In the genomic region with DNA sequence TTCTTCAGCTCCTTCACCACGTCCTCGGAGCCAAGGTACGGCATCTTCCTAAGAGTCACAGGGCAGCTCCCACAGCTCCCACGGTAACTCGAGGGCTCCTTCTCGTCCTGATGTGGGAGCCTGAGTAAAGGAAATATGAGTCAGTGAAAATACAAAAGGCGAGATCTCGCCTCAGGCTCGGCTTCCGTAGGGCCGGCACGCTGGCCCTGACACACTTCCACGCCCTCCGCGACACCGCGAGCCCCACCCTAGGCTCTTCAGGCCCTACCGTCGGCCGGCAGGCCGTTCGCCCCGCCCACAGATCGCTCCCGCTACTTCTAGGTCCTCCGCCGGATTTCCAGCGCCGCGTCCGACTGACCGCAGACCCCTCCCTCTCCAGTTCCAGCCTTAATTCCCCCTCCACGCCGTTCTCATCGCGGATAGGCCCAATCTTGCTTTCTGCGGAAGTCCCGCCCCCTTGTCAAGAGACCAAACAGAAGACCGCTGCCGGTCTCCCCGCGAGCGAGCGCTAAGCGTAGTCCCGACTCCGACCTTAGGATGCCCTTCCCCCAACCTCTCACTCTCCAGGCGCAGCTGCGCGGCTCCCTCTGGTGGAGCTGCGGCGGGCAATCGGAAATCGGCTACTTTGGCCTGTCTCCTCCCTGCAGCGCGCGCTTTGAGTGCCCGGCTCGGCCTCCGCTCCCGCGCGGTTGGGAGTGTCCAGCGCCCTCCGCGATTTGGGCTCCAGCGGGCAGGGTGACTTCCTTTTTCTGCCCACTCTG, we compare ENCODE assay signal across 8 cellular contexts. TPM values are rescaled to one million over a fixed set of nuclear protein-coding genes. Genes with fewer than 3 reads are reported as not detected.
A peak's percentile ranks its signal among the peaks of the same experiment; 100 is the strongest.
DNase-seq lines count a peak whose midpoint lies in the region; ATAC-seq, FAIRE-seq and TF ChIP-seq lines count a peak whose summit lies in the region.

A gene (minus strand): TSS at position 126 of the 761 bp plus-strand sequence. CDS start 82 bp downstream, at position 44.
A gene (plus strand): TSS at position 653 of the 761 bp plus-strand sequence. CDS start 261 bp downstream, outside the sequence.

- H3K79me2 ChIP-seq in H1 (ENCODE audit: control insufficient read depth in 1 of 2, insufficient read depth in 2 of 2, low read length in 2 of 2) (peaks cover 0 to 2% of the 10 kb centered on the region in 2 experiments; a peak in 1 of 4 replicates), mesendoderm (ENCODE audit: control insufficient read depth, insufficient read depth, low read length) (peaks cover 2% of the 10 kb centered on the region)

- CTCF ChIA-PET in Calu3 (lab: Charles Lee), result interaction anchor here (1.2 to 2.5 kb wide), 2 partner anchors 18 to 26 kb away, joined by 4 to 15 read pairs; a partner anchor contains a TSS
- CTCF ChIA-PET in H1 (lab: Charles Lee; ENCODE audit: partially characterized antibody), result interaction anchor here (0.7 to 3.7 kb wide), 7 partner anchors 11 to 515 kb away, joined by 3 to 20 read pairs (median 4); a partner anchor contains a TSS

- no peaks in the 10 kb centered on the region for H3K9me3 Mint-ChIP-seq in Calu3 (ENCODE audit: low read depth, unreplicated experiment)

- H3K23me2 ChIP-seq in H1 (ENCODE audit: low read depth, low read length), result peaks cover 7% of the 10 kb centered on the region

- H3K4me3 ChIP-seq in H1 (ENCODE audit: extremely low read depth in 1 of 4, insufficient read depth in 2 of 4, low read depth in 3 of 4, low read length in 4 of 4) (peak within 1 kb of the TSS; percentile 73 to 99 (median 92)), mesendoderm (ENCODE audit: low read length) (peak within 1 kb of the TSS; percentile 98)

- TF ChIP-seq EP300 in H1 (IDR thresholded peaks at IDR 0.05; ENCODE audit: borderline replicate concordance in 1 of 2, low read depth in 2 of 2, low read length in 2 of 2), result peak in 1 of 2 experiments; percentile 83; a peak in 1 of 3 replicates

- no peaks in the 10 kb centered on the region for H3K27me3 ChIP-seq in H1 (replicated peaks in 1 of 4; ENCODE audit: control insufficient read depth in 3 of 4, extremely low read depth in 1 of 4, insufficient read depth in 3 of 4, low read length in 3 of 4)
- no peaks in the 10 kb centered on the region for H3K27me3 ChIP-seq in mesendoderm (ENCODE audit: insufficient read depth, low read length, poor library complexity)

- peak within 1 kb of the TSS; percentile 96 for H2AFZ ChIP-seq in H1 (ENCODE audit: low read length)

- peak within 1 kb of the TSS; percentile 23; the same call in 1 of the 2 replicates for H2BK20ac ChIP-seq in H1 (ENCODE audit: low read length)

- peak within 1 kb of the TSS; percentile 86 for H3K4me3 Mint-ChIP-seq in Calu3 (ENCODE audit: low read depth, unreplicated experiment)

- no peaks in the 10 kb centered on the region for H3K9me3 ChIP-seq in H1 (ENCODE audit: insufficient read depth in 2 of 2, low read depth in 1 of 2, low read length in 1 of 2)

- no peaks in the 10 kb centered on the region for H3K4me1 Mint-ChIP-seq in Calu3 (ENCODE audit: low read depth, unreplicated experiment)

- H4K5ac ChIP-seq in H1 (ENCODE audit: insufficient read length, low read depth, low read length) (peak within 1 kb of the TSS; percentile 79), mesendoderm (ENCODE audit: low read length) (no peak within 1 kb of the TSS)

- H2BK120ac ChIP-seq in H1 (replicated peaks; ENCODE audit: low read depth, low read length), result no peak within 1 kb of the TSS
- no peak within 1 kb of the TSS for H2BK120ac ChIP-seq in mesendoderm (ENCODE audit: low read depth, low read length)

- H4K20me1 ChIP-seq in H1 (replicated peaks in 1 of 2; ENCODE audit: control insufficient read depth in 1 of 2, insufficient read depth in 2 of 2, low read length in 2 of 2), result no peaks in the 10 kb centered on the region

- peak within 1 kb of the TSS in 3 of 4 experiments; percentile 65 to 72 (median 70); a peak in 6 of 7 replicates for H3K9ac ChIP-seq in H1 (replicated peaks in 1 of 4; ENCODE audit: extremely low read depth in 1 of 4, low read depth in 3 of 4, low read length in 3 of 4)
- peak within 1 kb of the TSS; percentile 98 for H3K9ac ChIP-seq in mesendoderm (ENCODE audit: low read length)

- H4K8ac ChIP-seq in H1 (ENCODE audit: extremely low read depth, insufficient read depth, low read length), result peak within 1 kb of the TSS; percentile 63; the same call in 1 of the 2 replicates
- H4K8ac ChIP-seq in mesendoderm (ENCODE audit: low read depth, low read length), result no peak within 1 kb of the TSS

- DNase-seq in Calu3 (peak; percentile 96), HUDEP-2 (lab: John Stamatoyannopoulos, UW; ENCODE audit: unreplicated experiment in 76 of 76) (peak; percentile 63 to 100 (median 98)), NOMO-1 treated with dmso at 0.1 percent for 144 hours (lab: John Stamatoyannopoulos, UW; ENCODE audit: unreplicated experiment) (peak; percentile 100), H1 (ENCODE audit: low read depth in 1 of 2, low spot score in 2 of 2) (peak; percentile 94 to 99), mesendoderm (peak; percentile 100)
- DNase-seq in activated CD8-positive, alpha-beta memory T cell treated with anti-CD3 and anti-CD28 coated beads for 48 hours (ENCODE audit: low read depth in 2 of 3, low spot score in 2 of 3), result peak; percentile 84 to 97 (median 91)
- DNase-seq in stimulated activated CD8-positive, alpha-beta memory T cell treated with anti-CD3 and anti-CD28 coated beads, Interleukin-15, amount 100 ng/mL, for 1 hour (ENCODE audit: low read depth), result peak; percentile 93

- H2AK5ac ChIP-seq in H1 (ENCODE audit: low read depth, low read length) (no peak within 1 kb of the TSS), mesendoderm (ENCODE audit: low read length) (no peak within 1 kb of the TSS)

- peaks cover 0 to 20% (median 6%) of the 10 kb centered on the region in 4 experiments; a peak in 6 of 8 replicates for H3K36me3 ChIP-seq in H1 (ENCODE audit: control insufficient read depth in 2 of 4, insufficient read depth in 4 of 4, low read length in 3 of 4)
- H3K36me3 ChIP-seq in mesendoderm (ENCODE audit: control insufficient read depth, insufficient read depth, low read length), result peaks cover 2% of the 10 kb centered on the region

- H2BK15ac ChIP-seq in H1 (ENCODE audit: low read length), result no peak within 1 kb of the TSS; the same call in 1 of the 2 replicates
- H2BK15ac ChIP-seq in mesendoderm (replicated peaks; ENCODE audit: low read depth), result no peak within 1 kb of the TSS

- H2BK5ac ChIP-seq in H1 (ENCODE audit: low read depth, low read length), result peak within 1 kb of the TSS; percentile 84
- peak within 1 kb of the TSS; percentile 73 for H2BK5ac ChIP-seq in mesendoderm (ENCODE audit: low read length)

- peak within 1 kb of the TSS; percentile 93; the same call in 1 of the 2 replicates for H3K18ac ChIP-seq in H1 (ENCODE audit: extremely low read depth, low read length)
- peak within 1 kb of the TSS; percentile 64 for H3K18ac ChIP-seq in mesendoderm (ENCODE audit: low read length)

- peak within 1 kb of the TSS; percentile 36 for H3K56ac ChIP-seq in H1 (replicated peaks; ENCODE audit: insufficient read length, low read depth, low read length)
- H3K56ac ChIP-seq in mesendoderm (ENCODE audit: low read length), result peak within 1 kb of the TSS; percentile 92

- TF ChIP-seq RAD21 in H1 (IDR thresholded peaks at IDR 0.05 in 1 of 2, conservative IDR thresholded peaks at IDR 0.05 in 1 of 2; ENCODE audit: low read depth in 2 of 2, low read length in 2 of 2), result peak; percentile 45 to 55; a peak in 3 of 4 replicates

- intact Hi-C loops in Calu3 (cut with micrococcal nuclease; ENCODE audit: unreplicated experiment), result loop anchor here (1.0 kb wide), 2 partner anchors 24 to 70 kb away; a partner anchor contains a TSS

- peak within 1 kb of the TSS; percentile 85 for H3K27ac Mint-ChIP-seq in Calu3 (ENCODE audit: unreplicated experiment)

- peak within 1 kb of the TSS; percentile 40; the same call in 1 of the 2 replicates for H3K27ac ChIP-seq in H1 (ENCODE audit: low read depth, low read length)
- peak within 1 kb of the TSS; percentile 65 for H3K27ac ChIP-seq in mesendoderm (ENCODE audit: low read depth, low read length)

- H3K27me3 Mint-ChIP-seq in Calu3 (ENCODE audit: unreplicated experiment), result no peaks in the 10 kb centered on the region

- TF ChIP-seq CTCF in Calu3 (IDR thresholded peaks at IDR 0.05; ENCODE audit: unreplicated experiment) (peak; percentile 58), H1 (IDR thresholded peaks at IDR 0.05; ENCODE audit: control extremely low read depth in 1 of 3, insufficient read depth in 1 of 3, low read depth in 1 of 3, low read length in 3 of 3) (peak; percentile 32 to 47 (median 39); a peak in 2 of 4 replicates)

- POLR2A ChIA-PET in H1 (lab: Charles Lee; ENCODE audit: partially characterized antibody), result interaction anchor here (0.9 to 3.8 kb wide), 12 partner anchors 9 to 146 kb away, joined by 3 to 66 read pairs (median 4); a partner anchor contains a TSS

- H4K91ac ChIP-seq in H1 (replicated peaks; ENCODE audit: insufficient read length, low read length), result peak within 1 kb of the TSS; percentile 69

- peak; percentile 88 for ATAC-seq in GM21381 (IDR thresholded peaks at IDR 0.05; ENCODE audit: unreplicated experiment)

- H3K14ac ChIP-seq in H1 (ENCODE audit: insufficient read length), result no peak within 1 kb of the TSS

- BruUV-seq in Calu3 (replicated peaks; lab: Mats Ljungman, UMichigan), result no TSS peak

- H3K4me2 ChIP-seq in H1 (ENCODE audit: insufficient read depth in 1 of 2, low read depth in 2 of 2, low read length in 2 of 2), result peak within 1 kb of the TSS; percentile 94 to 99
- peak within 1 kb of the TSS; percentile 87 for H3K4me2 ChIP-seq in mesendoderm (ENCODE audit: low read length)

- TF ChIP-seq POLR2A in H1 (IDR thresholded peaks at IDR 0.05; ENCODE audit: control extremely low read depth in 1 of 2, low read depth in 2 of 2, low read length in 2 of 2), result peak in 1 of 2 experiments; percentile 31; a peak in 1 of 3 replicates

- H3K4me1 ChIP-seq in H1 (replicated peaks in 1 of 4; ENCODE audit: control insufficient read depth in 3 of 4, insufficient read depth in 4 of 4, low read length in 3 of 4) (peaks cover 0 to 3% (median under 1%) of the 10 kb centered on the region in 4 experiments; a peak in 5 of 7 replicates), mesendoderm (ENCODE audit: control insufficient read depth, low read depth, low read length) (peaks cover 2% of the 10 kb centered on the region)

- H2BK12ac ChIP-seq in H1 (ENCODE audit: low read depth, low read length), result peak within 1 kb of the TSS; percentile 83

- no peak for FAIRE-seq in H1 (lab: Jason Lieb, UNC)

- H3K23ac ChIP-seq in H1 (ENCODE audit: insufficient read length) (no peak within 1 kb of the TSS), mesendoderm (ENCODE audit: low read length) (no peak within 1 kb of the TSS)

- H3K79me1 ChIP-seq in H1 (ENCODE audit: low read depth, low read length), result 0 out of 2 replicates have a peak, but pooled peaks cover 2% of the 10 kb centered on the region
- H3K79me1 ChIP-seq in mesendoderm (ENCODE audit: low read length), result peaks cover 5% of the 10 kb centered on the region

- H3K4ac ChIP-seq in H1 (replicated peaks; ENCODE audit: insufficient read length, low read depth, low read length) (peak within 1 kb of the TSS; percentile 28), mesendoderm (ENCODE audit: low read depth, low read length) (peak within 1 kb of the TSS; percentile 64)

- WGBS in H1 (ENCODE audit: extremely low coverage in 1 of 2, insufficient coverage in 1 of 2, insufficient read length in 1 of 2, insufficient replicate concordance in 2 of 2, low coverage in 1 of 2, low lambda C conversion rate in 2 of 2, missing lambda C conversion rate in 1 of 2), 2 experiments, result 1% methylated on average over 52 of the region's 67 CpGs; no CpG with 5 or more reads in 1 of the 2 experiments
- no CpG with 5 or more reads among the region's 67 CpGs for WGBS in mesendoderm (ENCODE audit: extremely low coverage, insufficient coverage, low lambda C conversion rate)

- peaks cover 28% of the 10 kb centered on the region for H3K36me3 Mint-ChIP-seq in Calu3 (ENCODE audit: insufficient read depth, unreplicated experiment)

RNA-seq across cellular contexts. Expression of the first gene that starts in this region (rescaled TPM):
- 18.3 and 21.0 TPM in 2 replicates for total RNA-seq in Calu3 (2022)
- 8.9 and 11.7 TPM in 2 replicates for total RNA-seq in H1 (2021; fragmentation: NEBNext Ultra II Directional; extraction: Animal tissue kit (Norgen Biotek cat#: 25700))
- 7.5 and 9.0 TPM in 2 replicates for polyA plus RNA-seq in H1 (2011; rRNA removed)
- polyA plus RNA-seq in H1 (2011; cell fraction: cytosol; rRNA removed), result 13.3 TPM
- 11.7 TPM for polyA plus RNA-seq in H1 (2011; cell fraction: nucleus; rRNA removed)
- polyA plus RNA-seq in H1 (2012, experiment 1 of 2), result 11.6 to 14.0 TPM (median 11.8 TPM) in 4 replicates
- polyA plus RNA-seq in H1 (2012, experiment 2 of 2), result 2.1 TPM
- 7.6 TPM for polyA plus RNA-seq in H1 (2013, experiment 1 of 2)
- polyA plus RNA-seq in H1 (2013, experiment 2 of 2), result 6.7 TPM
- 7.9 and 10.9 TPM in 2 replicates for polyA minus RNA-seq in H1 (2011; rRNA and poly(A)+ RNA removed)
- 6.4 TPM for polyA minus RNA-seq in H1 (2011; cell fraction: cytosol; rRNA and poly(A)+ RNA removed)
- 6.9 TPM for polyA minus RNA-seq in H1 (2011; cell fraction: nucleus; rRNA and poly(A)+ RNA removed)
- polyA plus RNA-seq in mesendoderm (2013, experiment 1 of 2), result 8.4 TPM
- 8.4 TPM for polyA plus RNA-seq in mesendoderm (2013, experiment 2 of 2)

RNA-seq across cellular contexts. Expression of the second gene that starts in this region (rescaled TPM):
- total RNA-seq in Calu3 (2022), result 6.9 and 7.5 TPM in 2 replicates
- 11.0 TPM in 2 replicates for total RNA-seq in H1 (2021; fragmentation: NEBNext Ultra II Directional; extraction: Animal tissue kit (Norgen Biotek cat#: 25700))
- 5.5 and 7.8 TPM in 2 replicates for polyA plus RNA-seq in H1 (2011; rRNA removed)
- 5.2 TPM for polyA plus RNA-seq in H1 (2011; cell fraction: cytosol; rRNA removed)
- 5.7 TPM for polyA plus RNA-seq in H1 (2011; cell fraction: nucleus; rRNA removed)
- polyA plus RNA-seq in H1 (2012, experiment 1 of 2), result 6.7 to 9.3 TPM (median 8.8 TPM) in 4 replicates
- 4.9 TPM for polyA plus RNA-seq in H1 (2012, experiment 2 of 2)
- 7.4 TPM for polyA plus RNA-seq in H1 (2013, experiment 1 of 2)
- 6.6 TPM for polyA plus RNA-seq in H1 (2013, experiment 2 of 2)
- polyA minus RNA-seq in H1 (2011; rRNA and poly(A)+ RNA removed), result 8.0 and 8.9 TPM in 2 replicates
- 8.0 TPM for polyA minus RNA-seq in H1 (2011; cell fraction: cytosol; rRNA and poly(A)+ RNA removed)
- 3.5 TPM for polyA minus RNA-seq in H1 (2011; cell fraction: nucleus; rRNA and poly(A)+ RNA removed)
- 9.4 TPM for polyA plus RNA-seq in mesendoderm (2013, experiment 1 of 2)
- polyA plus RNA-seq in mesendoderm (2013, experiment 2 of 2), result 9.8 TPM

Comparison
In these comparisons a context has a peak if more than half of its experiments do, and no peak if none do; other contexts are left out.
1. Peak in every context shown above with its lines: DNase-seq, ATAC-seq, H3K4me3 ChIP-seq and H3K27ac ChIP-seq.